ENCODE assay signal across 7 cellular contexts in genomic region chr3:158768881-158769518, GRCh38. TPM values are rescaled to one million over a fixed set of nuclear protein-coding genes. Genes with fewer than 3 reads are reported as not detected.
DNase-seq lines count a peak whose midpoint lies in the region; ATAC-seq, FAIRE-seq and TF ChIP-seq lines count a peak whose summit lies in the region.

No MANE protein-coding gene starts in this region.

- FAIRE-seq in GM12891 (lab: Jason Lieb, UNC) = no peak

- TF ChIP-seq CTCF in Panc1 (IDR thresholded peaks at IDR 0.05) (no peak), vagina (IDR thresholded peaks at IDR 0.05) (no peak)

- H3K4me3 ChIP-seq in Panc1 (ENCODE audit: low read depth in 2 of 2, low read length in 2 of 2) = no peak overlapping the region
- peak overlapping the region in 1 of 2 donors; percentile 41 for H3K4me3 ChIP-seq in muscle layer of duodenum (ENCODE audit: low read depth in 1 of 2, low read length in 2 of 2)
- no peak overlapping the region for H3K4me3 ChIP-seq in vagina

- peak overlapping the region; percentile 65 for H3K27ac ChIP-seq in Panc1 (ENCODE audit: low read length)
- peak overlapping the region; percentile 43 for H3K27ac ChIP-seq in muscle layer of duodenum (ENCODE audit: low read length)
- peak overlapping the region; percentile 47 for H3K27ac ChIP-seq in vagina

- TF ChIP-seq POLR2A in vagina (IDR thresholded peaks at IDR 0.05) = no peak
- TF ChIP-seq POLR2A in GM12891 (IDR thresholded peaks at IDR 0.05; ENCODE audit: low read depth, low read length) = no peak

- intact Hi-C loops in Panc1 (cut with micrococcal nuclease; ENCODE audit: unreplicated experiment) = no loop called here
- intact Hi-C loops in vagina (cut with DNase I) = no loop called here

- H3K9me3 ChIP-seq in Panc1 (ENCODE audit: control insufficient read depth, insufficient read depth, low read depth, low read length) (no peaks in the 10 kb centered on the region), muscle layer of duodenum (ENCODE audit: control insufficient read depth in 1 of 2, low read length in 2 of 2) (no peaks in the 10 kb centered on the region), vagina (no peaks in the 10 kb centered on the region)

- in situ Hi-C loops in Panc1 (cut with HindIII; ENCODE audit: low pct_unique_long_range_greater_than_20kb, low sequenced_read_pairs) = no loop called here

- H3K4me1 ChIP-seq in Panc1 (ENCODE audit: control insufficient read depth, insufficient read depth, low read length) (peaks cover 24% of the 10 kb centered on the region), muscle layer of duodenum (ENCODE audit: control insufficient read depth in 1 of 2, insufficient read depth in 2 of 2, low read length in 2 of 2) (peaks cover 6 to 43% of the 10 kb centered on the region in 2 donors), vagina (peaks cover 40% of the 10 kb centered on the region)

- no TSS peak for BruUV-seq in Panc1 (replicated peaks; lab: Mats Ljungman, UMichigan)

- no peaks in the 10 kb centered on the region for H3K36me3 ChIP-seq in Panc1 (ENCODE audit: control insufficient read depth, insufficient read depth, low read length)
- H3K36me3 ChIP-seq in muscle layer of duodenum (ENCODE audit: control insufficient read depth in 1 of 2, insufficient read depth in 2 of 2, low read length in 2 of 2) = no peaks in the 10 kb centered on the region
- H3K36me3 ChIP-seq in vagina = no peaks in the 10 kb centered on the region

- POLR2A ChIA-PET in Panc1 (lab: Charles Lee) = no interaction called here

- ATAC-seq in Panc1 (peak; percentile 45), esophagus mucosa (peak; percentile 42), HG03439 (IDR thresholded peaks at IDR 0.05; ENCODE audit: unreplicated experiment) (no peak)

- DNase-seq in Panc1 (ENCODE audit: low read depth, low spot score) (no peak), vagina (ENCODE audit: extremely low spot score in 2 of 2) (no peak), GM12891 (ENCODE audit: insufficient read length, low spot score) (no peak), NCI-H510A treated with DMSO at 0.1 percent for 48 hours (lab: John Stamatoyannopoulos, UW) (no peak)

- H3K27me3 ChIP-seq in Panc1 (ENCODE audit: control insufficient read depth, insufficient read depth, low read length) (no peaks in the 10 kb centered on the region), muscle layer of duodenum (ENCODE audit: low read depth, low read length) (no peaks in the 10 kb centered on the region), vagina (no peaks in the 10 kb centered on the region)

- CTCF ChIA-PET in Panc1 (lab: Charles Lee) = no interaction called here

TF ChIP-seq in GM12891, 5 proteins besides CTCF, POLR2A, EP300 and RAD21:
- no peak for TF ChIP-seq PAX5 (IDR thresholded peaks at IDR 0.05; ENCODE audit: insufficient read depth, low read length, severe bottlenecking)

RNA-seq across cellular contexts. Expression of gene MFSD1, which starts 32.9 kb away (rescaled TPM):
- total RNA-seq in Panc1 (2021; ENCODE audit: unreplicated experiment) (50.7 TPM), esophagus mucosa (40.1 TPM), vagina (59.2 TPM)
- 26.5 TPM for polyA plus RNA-seq in Panc1 (2012; ENCODE audit: insufficient read length)
- polyA plus RNA-seq in GM12891 (2012; ENCODE audit: low read depth, missing spikeins) = 15.5 TPM

RNA-seq across cellular contexts. Expression of gene RARRES1, which starts 36.7 kb away (rescaled TPM):
- total RNA-seq in Panc1 (2021; ENCODE audit: unreplicated experiment) (1.3 TPM), esophagus mucosa (14.9 TPM), vagina (742 TPM)
- polyA plus RNA-seq in Panc1 (2012; ENCODE audit: insufficient read length) = 0.46 TPM
- not detected for polyA plus RNA-seq in GM12891 (2012; ENCODE audit: low read depth, missing spikeins)

Comparison
In these comparisons a context has a peak if more than half of its experiments do, and no peak if none do; other contexts are left out.
1. RNA of gene RARRES1, which starts 36.7 kb away (total RNA-seq): 742 TPM in vagina (single experiment); 14.9 TPM in esophagus mucosa (single experiment) and 1.3 TPM in Panc1 (single experiment); every median in the first group is over 10 times any median in the second.
2. Peak in every context shown above with its lines, with median percentiles within 50 percentile points of each other: H3K27ac ChIP-seq.